15 cellular contexts compared by ENCODE assay signal in the genomic region with DNA sequence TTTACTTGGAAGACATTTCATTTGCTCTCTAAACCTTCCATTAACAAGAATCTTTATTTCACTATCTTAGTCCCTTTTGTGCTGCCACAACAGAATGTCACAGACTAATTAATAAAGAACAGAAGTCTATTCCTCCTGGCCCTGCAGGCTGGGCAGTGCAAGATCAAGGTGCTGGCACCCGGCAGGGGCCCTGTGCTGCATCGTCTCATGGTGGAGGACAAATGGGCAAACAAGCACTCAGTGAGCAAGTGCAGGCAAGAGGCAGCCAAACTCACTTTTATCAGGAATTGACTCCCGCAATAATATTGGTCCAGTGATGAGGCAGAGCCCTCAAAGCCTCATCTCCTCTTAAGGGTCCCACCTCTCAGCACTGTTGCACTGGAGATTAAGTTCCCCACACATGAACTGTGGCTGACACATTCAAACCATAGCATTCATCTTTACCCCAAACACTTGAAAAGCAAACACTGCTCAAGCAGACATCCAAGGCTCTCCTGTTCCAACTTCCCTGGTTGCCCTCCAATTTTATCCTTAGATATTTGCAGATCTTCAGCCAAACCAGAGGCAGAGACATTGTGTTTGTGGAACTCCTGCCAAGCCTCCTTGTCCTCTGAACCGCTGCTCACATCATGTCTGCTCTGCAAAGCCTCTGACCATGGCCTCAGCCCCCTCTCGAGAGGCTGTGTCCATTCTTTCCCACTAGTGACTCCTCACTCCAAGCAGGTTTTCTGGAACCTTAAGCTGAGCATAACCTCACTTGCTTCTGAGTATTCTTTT.
A peak's percentile ranks its signal among the peaks of the same experiment; 100 is the strongest.
DNase-seq lines count a peak whose midpoint lies in the region; ATAC-seq and TF ChIP-seq lines count a peak whose summit lies in the region.
"Had no signal": no experiment of that assay in that cellular context is flagged by ENCODE, and none has a peak within 500 bp of the region (broad histone marks: within the 10 kb centered on the region; RNA-seq: fewer than 3 reads in every experiment).

No MANE protein-coding gene starts in this region.

- H3K27ac ChIP-seq in neural progenitor cell: no peak overlapping the region
- no peak overlapping the region for H3K27ac ChIP-seq in heart right ventricle
- H3K27ac ChIP-seq in tibial artery: no peak overlapping the region
- H3K27ac ChIP-seq: GM23248, HL-60 had no signal

- H3K36me3 Mint-ChIP-seq in neural progenitor cell: no peaks in the 10 kb centered on the region
- H3K36me3 Mint-ChIP-seq in activated T-helper 17 cell treated with anti-CD3 and anti-CD28 coated beads, Interleukin-2, amount 50 U/mL, for 72 hours (ENCODE audit: low read depth): no peaks in the 10 kb centered on the region
- H3K36me3 Mint-ChIP-seq: CD4-positive, alpha-beta memory T cell had no signal

- H3K4me3 ChIP-seq in LNCaP clone FGC (ENCODE audit: low read depth, low read length) (no peak overlapping the region), astrocyte of the spinal cord (ENCODE audit: low read depth, low read length) (no peak overlapping the region), neural progenitor cell (no peak overlapping the region), heart right ventricle (no peak overlapping the region), tibial artery (no peak overlapping the region)
- H3K4me3 ChIP-seq: GM23248 had no signal

- in situ Hi-C loops in astrocyte of the spinal cord (cut with HindIII; ENCODE audit: low sequenced_read_pairs): no loop called here

- H3K36me3 ChIP-seq in neural progenitor cell (no peaks in the 10 kb centered on the region), heart right ventricle (no peaks in the 10 kb centered on the region), tibial artery (no peaks in the 10 kb centered on the region)

- no peaks in the 10 kb centered on the region for H3F3A ChIP-seq in neural progenitor cell (ENCODE audit: low read depth)

- no peak overlapping the region for H3K4me3 Mint-ChIP-seq in neural progenitor cell
- no peak overlapping the region for H3K4me3 Mint-ChIP-seq in activated T-helper 17 cell treated with anti-CD3 and anti-CD28 coated beads, Interleukin-2, amount 50 U/mL, for 72 hours
- H3K4me3 Mint-ChIP-seq: B cell; CD4-positive, alpha-beta memory T cell had no signal

- DNase-seq in LNCaP clone FGC (ENCODE audit: low read depth) (peak; percentile 45), astrocyte of the spinal cord (ENCODE audit: low read depth, low spot score) (peak; percentile 19), neural progenitor cell (ENCODE audit: low spot score) (no peak), heart right ventricle (no peak), Ammon's horn (ENCODE audit: low spot score) (no peak), tibial artery (no peak)
- DNase-seq: ACHN; C1 segment of cervical spinal cord; CD4-positive, alpha-beta memory T cell; DMS79; GM23248 had no signal

- H3K4me1 ChIP-seq in neural progenitor cell (no peaks in the 10 kb centered on the region), heart right ventricle (no peaks in the 10 kb centered on the region), tibial artery (no peaks in the 10 kb centered on the region)

- H3K27me3 Mint-ChIP-seq in neural progenitor cell (ENCODE audit: insufficient read depth, low read depth): no peaks in the 10 kb centered on the region
- H3K27me3 Mint-ChIP-seq in activated T-helper 17 cell treated with anti-CD3 and anti-CD28 coated beads, Interleukin-2, amount 50 U/mL, for 72 hours: no peaks in the 10 kb centered on the region
- H3K27me3 Mint-ChIP-seq: B cell; CD4-positive, alpha-beta memory T cell had no signal

- H3K79me2 ChIP-seq in neural progenitor cell (ENCODE audit: low read depth): no peaks in the 10 kb centered on the region

- no peaks in the 10 kb centered on the region for H3K9me3 Mint-ChIP-seq in neural progenitor cell
- peaks cover 16% of the 10 kb centered on the region for H3K9me3 Mint-ChIP-seq in activated T-helper 17 cell treated with anti-CD3 and anti-CD28 coated beads, Interleukin-2, amount 50 U/mL, for 72 hours

- no peak for ATAC-seq in heart right ventricle
- no peak for ATAC-seq in activated T-helper 17 cell treated with anti-CD3 and anti-CD28 coated beads, Interleukin-2, amount 50 U/mL, for 72 hours (replicated peaks)
- ATAC-seq: HCT116 had no signal

- no peaks in the 10 kb centered on the region for H3K9me3 ChIP-seq in neural progenitor cell (ENCODE audit: low read depth)
- H3K9me3 ChIP-seq in heart right ventricle: no peaks in the 10 kb centered on the region
- H3K9me3 ChIP-seq in tibial artery: no peaks in the 10 kb centered on the region

- H3K27ac Mint-ChIP-seq in neural progenitor cell: no peak overlapping the region
- H3K27ac Mint-ChIP-seq in activated T-helper 17 cell treated with anti-CD3 and anti-CD28 coated beads, Interleukin-2, amount 50 U/mL, for 72 hours: no peak overlapping the region
- H3K27ac Mint-ChIP-seq: B cell; CD4-positive, alpha-beta memory T cell had no signal

- intact Hi-C loops in heart right ventricle (cut with DNase I): no loop called here
- intact Hi-C loops in tibial artery (cut with DNase I; ENCODE audit: low total_unique reads): no loop called here

- no peaks in the 10 kb centered on the region for H4K20me1 ChIP-seq in neural progenitor cell (ENCODE audit: low read depth)

- no peak overlapping the region for H3K4me2 ChIP-seq in neural progenitor cell

- peaks cover 20% of the 10 kb centered on the region for H3K4me1 Mint-ChIP-seq in neural progenitor cell
- no peaks in the 10 kb centered on the region for H3K4me1 Mint-ChIP-seq in activated T-helper 17 cell treated with anti-CD3 and anti-CD28 coated beads, Interleukin-2, amount 50 U/mL, for 72 hours
- H3K4me1 Mint-ChIP-seq: B cell; CD4-positive, alpha-beta memory T cell had no signal

- no peak overlapping the region for H3K9ac ChIP-seq in neural progenitor cell
- H3K9ac ChIP-seq: GM23248 had no signal

- H3K27me3 ChIP-seq in neural progenitor cell (no peaks in the 10 kb centered on the region), heart right ventricle (peaks cover 0 to 4% (median 0%) of the 10 kb centered on the region in 7 donors), tibial artery (no peaks in the 10 kb centered on the region)

- no peak for TF ChIP-seq CTCF in LNCaP clone FGC (IDR thresholded peaks at IDR 0.05; ENCODE audit: control insufficient read depth, extremely low read depth, insufficient read depth)
- TF ChIP-seq CTCF in astrocyte of the spinal cord (IDR thresholded peaks at IDR 0.05; ENCODE audit: low read depth, low read length): no peak
- no peak for TF ChIP-seq CTCF in neural progenitor cell (IDR thresholded peaks at IDR 0.05)
- TF ChIP-seq CTCF in heart right ventricle (IDR thresholded peaks at IDR 0.05): no peak
- no peak for TF ChIP-seq CTCF in tibial artery (IDR thresholded peaks at IDR 0.05)

- H2AFZ ChIP-seq in neural progenitor cell (replicated peaks): peak overlapping the region; percentile 5
- H2AFZ ChIP-seq: GM23248 had no signal

- 76 to 77% methylated on average over 5 of the region's 5 CpGs for WGBS in heart right ventricle, 2 donors

Comparison
In these comparisons a context has a peak if more than half of its experiments do, and no peak if none do; other contexts are left out.
1. DNase-seq: peak in LNCaP clone FGC (single experiment) and astrocyte of the spinal cord (single experiment); none in neural progenitor cell (single experiment), heart right ventricle (0 of 2), Ammon's horn (single experiment) and tibial artery (0 of 2).